ENCODE assay signal across 14 cellular contexts in genomic region chr6:28803337-28803709, GRCh38.
A peak's percentile ranks its signal among the peaks of the same experiment; 100 is the strongest.
DNase-seq lines count a peak whose midpoint lies in the region; ATAC-seq and TF ChIP-seq lines count a peak whose summit lies in the region.
"Had no signal": no experiment of that assay in that cellular context is flagged by ENCODE, and none has a peak within 500 bp of the region (broad histone marks: within the 10 kb centered on the region; RNA-seq: fewer than 3 reads in every experiment).

No MANE protein-coding gene starts in this region.

- H3K27ac ChIP-seq in HEK293 (ENCODE audit: extremely low read depth, low read depth, low read length) (peak overlapping the region; percentile 25; the same call in 1 of the 2 replicates), PC-3 (ENCODE audit: low read length) (no peak overlapping the region), iPS-18a (ENCODE audit: low read length) (no peak overlapping the region), colonic mucosa (no peak overlapping the region)
- H3K27ac ChIP-seq: esophagus squamous epithelium, neutrophil had no signal

- intact Hi-C loops in PC-3 (cut with micrococcal nuclease), result no loop called here
- intact Hi-C loops in colonic mucosa (cut with DNase I), result no loop called here

- BruUV-seq in PC-3 (replicated peaks; lab: Mats Ljungman, UMichigan), result no TSS peak

- H3K9me3 ChIP-seq in HEK293 (ENCODE audit: control insufficient read depth, insufficient read depth, low read depth, low read length), result no peaks in the 10 kb centered on the region
- no peaks in the 10 kb centered on the region for H3K9me3 ChIP-seq in PC-3 (ENCODE audit: low read length)
- H3K9me3 ChIP-seq in iPS-18a (ENCODE audit: control insufficient read depth, low read depth, low read length), result no peaks in the 10 kb centered on the region
- no peaks in the 10 kb centered on the region for H3K9me3 ChIP-seq in colonic mucosa
- H3K9me3 ChIP-seq: neutrophil had no signal

- no peaks in the 10 kb centered on the region for H4K20me1 ChIP-seq in PC-3 (ENCODE audit: low read length)

- CTCF ChIA-PET in HEK293 (lab: Yijun Ruan, JAX) (interaction anchor here (0.6 to 1.0 kb wide), 3 partner anchors 92 to 213 kb away, joined by 3 to 5 read pairs (median 3); no protein-coding TSS in a partner anchor), PC-3 (lab: Charles Lee) (no interaction called here)

- no peaks in the 10 kb centered on the region for H3F3A ChIP-seq in PC-3 (ENCODE audit: low read length, unreplicated experiment)

- no peak overlapping the region for H3K9ac ChIP-seq in PC-3 (ENCODE audit: low read length)
- no peak overlapping the region for H3K9ac ChIP-seq in iPS-18a (ENCODE audit: low read length)
- H3K9ac ChIP-seq in colonic mucosa (ENCODE audit: low read depth in 2 of 2, low read length in 2 of 2), result no peak overlapping the region

- H3K4me1 ChIP-seq in HEK293 (ENCODE audit: control insufficient read depth, insufficient read depth, low read length) (no peaks in the 10 kb centered on the region), PC-3 (ENCODE audit: insufficient read depth, low read length) (no peaks in the 10 kb centered on the region), iPS-18a (ENCODE audit: control insufficient read depth, low read depth, low read length) (no peaks in the 10 kb centered on the region), colonic mucosa (no peaks in the 10 kb centered on the region)
- H3K4me1 ChIP-seq: esophagus squamous epithelium had no signal

- H2AFZ ChIP-seq in PC-3 (ENCODE audit: low read length), result peak overlapping the region; percentile 73

- TF ChIP-seq CTCF in HEK293 (tag by site-specific recombination; IDR thresholded peaks at IDR 0.05) (no peak), PC-3 (conservative IDR thresholded peaks at IDR 0.05; ENCODE audit: low read depth, low read length) (no peak), colonic mucosa (IDR thresholded peaks at IDR 0.05) (no peak)

- H3K9me2 ChIP-seq in PC-3 (replicated peaks; ENCODE audit: low read length), result no peaks in the 10 kb centered on the region

- H3K79me2 ChIP-seq in PC-3 (ENCODE audit: low read length), result no peaks in the 10 kb centered on the region

- ATAC-seq in PC-3 (no peak), HG03469 (IDR thresholded peaks at IDR 0.05; ENCODE audit: unreplicated experiment) (no peak)

- H3K4me2 ChIP-seq in PC-3 (ENCODE audit: low read length), result peak overlapping the region; percentile 76

- peaks cover 5% of the 10 kb centered on the region; the same call in 1 of the 2 replicates for H3K27me3 ChIP-seq in PC-3 (ENCODE audit: low read length)
- H3K27me3 ChIP-seq in iPS-18a (ENCODE audit: control insufficient read depth, insufficient read depth, low read length), result peaks cover 61% of the 10 kb centered on the region
- H3K27me3 ChIP-seq in colonic mucosa, result peaks cover under 1% of the 10 kb centered on the region

- H3K36me3 ChIP-seq in HEK293 (ENCODE audit: control insufficient read depth in 2 of 2, insufficient read depth in 1 of 2, low read length in 2 of 2) (no peaks in the 10 kb centered on the region), PC-3 (ENCODE audit: low read depth, low read length) (no peaks in the 10 kb centered on the region), iPS-18a (ENCODE audit: control insufficient read depth, low read depth, low read length) (no peaks in the 10 kb centered on the region), colonic mucosa (no peaks in the 10 kb centered on the region)
- H3K36me3 ChIP-seq: esophagus squamous epithelium, neutrophil had no signal

- POLR2A ChIA-PET in HEK293 (lab: Yijun Ruan, JAX) (interaction anchor here (0.7 to 1.1 kb wide), 4 partner anchors 8 to 129 kb away, joined by 3 to 8 read pairs (median 3); no protein-coding TSS in a partner anchor), PC-3 (lab: Charles Lee; ENCODE audit: unreplicated experiment) (no interaction called here)

- DNase-seq in DMS 273 treated with DMSO at 0.1 percent for 48 hours (lab: John Stamatoyannopoulos, UW), result peak; percentile 49
- no peak for DNase-seq in PC-3
- DNase-seq in SIG-M5 (lab: John Stamatoyannopoulos, UW), result no peak
- DNase-seq in colonic mucosa, result no peak
- DNase-seq: activated CD4-positive, CD25-positive, alpha-beta regulatory T cell treated with anti-CD3 and anti-CD28 coated beads, Interleukin-2, amount 50 U/mL, for 72 hours; activated T-cell treated with anti-CD3 and anti-CD28 coated beads, Interleukin-2, amount 50 U/mL, for 4 hours; amniotic stem cell; esophagus squamous epithelium; NCI-H187 treated with DMSO at 0.1 percent for 48 hours; small intestine had no signal

- H3K4me3 ChIP-seq in HEK293 (ENCODE audit: low read depth, low read length) (peak overlapping the region; percentile 30), PC-3 (ENCODE audit: low read length) (peak overlapping the region; percentile 56), iPS-18a (ENCODE audit: low read length) (peak overlapping the region; percentile 71), colonic mucosa (no peak overlapping the region)
- H3K4me3 ChIP-seq: esophagus squamous epithelium had no signal

TF ChIP-seq in HEK293, 187 proteins besides CTCF, POLR2A, EP300 and RAD21 (continues in another document):
- TF ChIP-seq REPIN1 (tag by site-specific recombination; IDR thresholded peaks at IDR 0.05; ENCODE audit: low read depth), result peak; percentile 62; the same call in 1 of the 2 replicates
- no peak for TF ChIP-seq ZNF664 (tag by site-specific recombination; IDR thresholded peaks at IDR 0.05)
- no peak for TF ChIP-seq ZNF148 (tag by site-specific recombination; IDR thresholded peaks at IDR 0.05; ENCODE audit: borderline replicate concordance)
- peak; percentile 94 for TF ChIP-seq ZNF580 (tag by site-specific recombination; IDR thresholded peaks at IDR 0.05)
- TF ChIP-seq MEIS1 (CRISPR knock-in tag; IDR thresholded peaks at IDR 0.05; ENCODE audit: borderline replicate concordance), result no peak
- no peak for TF ChIP-seq ZNF488 (tag by site-specific recombination; IDR thresholded peaks at IDR 0.05)
- no peak for TF ChIP-seq ZNF184 (tag by site-specific recombination; IDR thresholded peaks at IDR 0.05)
- TF ChIP-seq ZNF623 (tag by site-specific recombination; IDR thresholded peaks at IDR 0.05), result no peak; the same call in 1 of the 2 replicates
- peak; percentile 85; the same call in 1 of the 2 replicates for TF ChIP-seq ZSCAN18 (tag by site-specific recombination; IDR thresholded peaks at IDR 0.05)
- TF ChIP-seq GLI4 (tag by site-specific recombination; IDR thresholded peaks at IDR 0.05), result peak; percentile 64; the same call in 1 of the 2 replicates
- TF ChIP-seq IKZF3 (tag by site-specific recombination; IDR thresholded peaks at IDR 0.05), result peak; percentile 87
- no peak for TF ChIP-seq ZNF350 (tag by site-specific recombination; IDR thresholded peaks at IDR 0.05)
- no peak for TF ChIP-seq ZNF510 (tag by site-specific recombination; IDR thresholded peaks at IDR 0.05; ENCODE audit: insufficient replicate concordance)
- TF ChIP-seq YY2 (tag by site-specific recombination; IDR thresholded peaks at IDR 0.05), result peak; percentile 63; the same call in 1 of the 2 replicates
- TF ChIP-seq KLF16 (tag by site-specific recombination; IDR thresholded peaks at IDR 0.05), result no peak
- no peak for TF ChIP-seq ZNF530 (tag by site-specific recombination; IDR thresholded peaks at IDR 0.05; ENCODE audit: low read depth)
- no peak for TF ChIP-seq FEZF1 (tag by site-specific recombination; IDR thresholded peaks at IDR 0.05)
- TF ChIP-seq ZNF155 (tag by site-specific recombination; IDR thresholded peaks at IDR 0.05), result 0 out of 2 replicates have a peak, but pooled peaks have one; percentile 52
- no peak for TF ChIP-seq ZNF10 (tag by site-specific recombination; IDR thresholded peaks at IDR 0.05)
- TF ChIP-seq BCL11B (tag by site-specific recombination; IDR thresholded peaks at IDR 0.05; ENCODE audit: low read depth), result no peak; the same call in 1 of the 2 replicates
